In genomic region chr17:40459646-40460584, GRCh38 we compare ENCODE assay signal across 19 cellular contexts. TPM values are rescaled to one million over a fixed set of nuclear protein-coding genes. Genes with fewer than 3 reads are reported as not detected.
DNase-seq lines count a peak whose midpoint lies in the region; ATAC-seq, FAIRE-seq and TF ChIP-seq lines count a peak whose summit lies in the region.
"Had no signal": no experiment of that assay in that cellular context is flagged by ENCODE, and none has a peak within 500 bp of the region (broad histone marks: within the 10 kb centered on the region; RNA-seq: fewer than 3 reads in every experiment).

No MANE protein-coding gene starts in this region.

- H3K4me2 ChIP-seq in HepG2 (ENCODE audit: low read depth, low read length), result no peak overlapping the region

- H3K27ac Mint-ChIP-seq in HFFc6, result peak overlapping the region; percentile 45

- BruUV-seq in HepG2 (replicated peaks; lab: Mats Ljungman, UMichigan), result no TSS peak

- TF ChIP-seq RAD21 in HepG2 (CRISPR knock-in tag; IDR thresholded peaks at IDR 0.05), result no peak

- no peak for TF ChIP-seq POLR2A in HepG2 (IDR thresholded peaks at IDR 0.05; ENCODE audit: insufficient read depth in 1 of 2, low read depth in 2 of 2, low read length in 2 of 2)
- TF ChIP-seq POLR2A in stomach (IDR thresholded peaks at IDR 0.05), result no peak
- no peak for TF ChIP-seq POLR2A in prostate gland (IDR thresholded peaks at IDR 0.05)

- H3K4me3 ChIP-seq in adipocyte (ENCODE audit: low read length), result no peak overlapping the region
- H3K4me3 ChIP-seq in HepG2 (replicated peaks in 1 of 3; ENCODE audit: insufficient read depth in 1 of 3, low read depth in 2 of 3, low read length in 3 of 3), result no peak overlapping the region
- no peak overlapping the region for H3K4me3 ChIP-seq in stomach
- no peak overlapping the region for H3K4me3 ChIP-seq in prostate gland
- H3K4me3 ChIP-seq: coronary artery, right atrium auricular region had no signal

- peaks cover 69% of the 10 kb centered on the region for H3K4me1 Mint-ChIP-seq in HFFc6 (ENCODE audit: low read depth)

- POLR2A ChIA-PET in HepG2 (lab: Yijun Ruan, JAX), result interaction anchor here (0.9 to 1.3 kb wide), 2 partner anchors 11 to 100 kb away, joined by 3 read pairs; no protein-coding TSS in a partner anchor

- H3K9ac ChIP-seq in adipocyte (ENCODE audit: low read length), result peak overlapping the region; percentile 79
- no peak overlapping the region; the same call in 1 of the 2 replicates for H3K9ac ChIP-seq in HepG2 (ENCODE audit: insufficient read depth, low read depth, low read length)

- ATAC-seq in HepG2 (no peak), HG03280 (IDR thresholded peaks at IDR 0.05; ENCODE audit: unreplicated experiment) (no peak)
- ATAC-seq: activated naive CD4-positive, alpha-beta T cell treated with anti-CD3 and anti-CD28 coated beads, Interleukin-2, amount 50 U/mL, for 72 hours had no signal

- H3K36me3 ChIP-seq in adipocyte (ENCODE audit: control insufficient read depth, insufficient read depth, low read length, severe bottlenecking) (peaks cover 40% of the 10 kb centered on the region), HepG2 (replicated peaks in 1 of 2; ENCODE audit: control insufficient read depth in 1 of 2, insufficient read depth in 2 of 2, low read length in 2 of 2) (peaks cover 0 to 4% of the 10 kb centered on the region in 2 experiments; a peak in 2 of 5 replicates), stomach (peaks cover 10 to 34% (median 30%) of the 10 kb centered on the region in 4 donors), prostate gland (no peaks in the 10 kb centered on the region)

- intact Hi-C loops in HepG2 (cut with micrococcal nuclease; ENCODE audit: unreplicated experiment), result no loop called here
- intact Hi-C loops in stomach (cut with DNase I; ENCODE audit: low total_unique reads), result no loop called here
- intact Hi-C loops in prostate gland (cut with DNase I), result no loop called here

- H3K27me3 Mint-ChIP-seq in HFFc6 (ENCODE audit: insufficient read depth), result peaks cover 16% of the 10 kb centered on the region

- in situ Hi-C loops in HepG2 (cut with HindIII; ENCODE audit: extremely low pct_ligation_motif_present, low pct_unique_long_range_greater_than_20kb), result no loop called here

- H3K36me3 Mint-ChIP-seq in HFFc6 (ENCODE audit: low read depth), result peaks cover 28% of the 10 kb centered on the region

- H2AFZ ChIP-seq in HepG2 (ENCODE audit: low read length), result no peak overlapping the region

- 0 out of 2 replicates have a peak, but pooled peaks cover 4% of the 10 kb centered on the region for H3K9me3 Mint-ChIP-seq in HFFc6
- H3K9me3 Mint-ChIP-seq: activated naive CD4-positive, alpha-beta T cell treated with anti-CD3 and anti-CD28 coated beads, Interleukin-2, amount 50 U/mL, for 72 hours had no signal

- CTCF ChIA-PET in HepG2 (lab: Yijun Ruan, JAX; ENCODE audit: low intra/inter-chr PET ratio, low total read pairs), result no interaction called here

- H3K27me3 ChIP-seq in adipocyte (replicated peaks; ENCODE audit: control insufficient read depth, insufficient read depth, low read length) (no peaks in the 10 kb centered on the region), HepG2 (ENCODE audit: control insufficient read depth in 1 of 2, insufficient read depth in 2 of 2, low read length in 2 of 2) (peaks cover 3 to 11% of the 10 kb centered on the region in 2 experiments), stomach (no peaks in the 10 kb centered on the region), prostate gland (replicated peaks; ENCODE audit: insufficient read depth) (no peaks in the 10 kb centered on the region)
- H3K27me3 ChIP-seq: right atrium auricular region had no signal

- no peak for TF ChIP-seq CTCF in HFFc6 (IDR thresholded peaks at IDR 0.05)
- TF ChIP-seq CTCF in HepG2 (CRISPR knock-in tag; IDR thresholded peaks at IDR 0.05), result no peak
- no peak for TF ChIP-seq CTCF in stomach (IDR thresholded peaks at IDR 0.05)
- TF ChIP-seq CTCF in prostate gland (IDR thresholded peaks at IDR 0.05), result no peak

- peaks cover 75% of the 10 kb centered on the region for H3K4me1 ChIP-seq in adipocyte (ENCODE audit: control insufficient read depth, insufficient read depth, low read length)
- peaks cover 52% of the 10 kb centered on the region for H3K4me1 ChIP-seq in HepG2 (ENCODE audit: insufficient read depth, low read length)
- peaks cover 31 to 87% (median 67%) of the 10 kb centered on the region in 4 donors for H3K4me1 ChIP-seq in stomach
- H3K4me1 ChIP-seq in prostate gland (replicated peaks), result no peaks in the 10 kb centered on the region

- no peaks in the 10 kb centered on the region for H3K9me3 ChIP-seq in adipocyte (ENCODE audit: control insufficient read depth, low read length)
- no peaks in the 10 kb centered on the region for H3K9me3 ChIP-seq in HepG2 (ENCODE audit: low read length)
- no peaks in the 10 kb centered on the region for H3K9me3 ChIP-seq in stomach
- no peaks in the 10 kb centered on the region for H3K9me3 ChIP-seq in prostate gland
- H3K9me3 ChIP-seq: right atrium auricular region had no signal

- WGBS in HepG2 (ENCODE audit: low lambda C conversion rate), result 29% methylated on average over 8 of the region's 8 CpGs
- 73 to 85% (median 81%) methylated on average over 8 of the region's 8 CpGs for WGBS in stomach, 5 donors
- WGBS in prostate gland, result 69% methylated on average over 8 of the region's 8 CpGs

- TF ChIP-seq EP300 in HepG2 (IDR thresholded peaks at IDR 0.05; ENCODE audit: low read depth in 2 of 2, low read length in 2 of 2) (no peak), HepG2 (CRISPR knock-in tag; IDR thresholded peaks at IDR 0.05; ENCODE audit: borderline replicate concordance) (no peak), stomach (IDR thresholded peaks at IDR 0.05) (no peak)

- DNase-seq in HFFc6 (no peak), adipocyte (ENCODE audit: low read depth) (no peak), HepG2 (ENCODE audit: low spot score) (no peak), stomach (no peak), HPDE6-E6E7 (ENCODE audit: extremely low spot score) (no peak), prostate gland (ENCODE audit: low spot score) (no peak)
- DNase-seq: activated CD4-positive, alpha-beta T cell treated with anti-CD3 and anti-CD28 coated beads for 1 hour; GOT3; hypothalamus; midbrain; stimulated activated naive CD4-positive, alpha-beta T cell; trophoblast cell had no signal

- H3K27ac ChIP-seq in HepG2 (ENCODE audit: extremely low read length, insufficient read depth, low read length) (no peak overlapping the region), stomach (peak overlapping the region in 4 of 5 donors; percentile 32 to 71 (median 60)), prostate gland (peak overlapping the region in 1 of 2 donors; percentile 26)
- H3K27ac ChIP-seq: right atrium auricular region had no signal

- FAIRE-seq in HepG2 (lab: Jason Lieb, UNC), result no peak
- FAIRE-seq: endometrium, RCC 7860 had no signal

- H3K79me2 ChIP-seq in HepG2 (ENCODE audit: insufficient read depth, low read length), result no peaks in the 10 kb centered on the region

- no peaks in the 10 kb centered on the region for H4K20me1 ChIP-seq in HepG2 (ENCODE audit: insufficient read depth, low read length)

- no peak overlapping the region for H3K4me3 Mint-ChIP-seq in HFFc6

RNA-seq across cellular contexts. Expression of gene IGFBP4, which starts 16.7 kb away (rescaled TPM):
- 100 to 1,000 TPM; 575 to 816 (median 659) TPM for total RNA-seq in HFFc6 (2021; fragmentation: NEBNext Ultra II Directional; extraction: Animal tissue kit (Norgen Biotek cat#: 25700))
- total RNA-seq in HepG2 (2016; rRNA removed; fragmentation: Illumina TruSeq; extraction: Trizol) (4.1 and 4.9 TPM in 2 replicates), stomach (100 to 1,000 TPM in 4 of 5 donors, 10 to 100 TPM in 1; 71.2 to 658 (median 186) TPM), prostate gland (100 to 1,000 TPM; 132 to 154 TPM)
- 3.4 and 4.0 TPM in 2 replicates for total RNA-seq in HepG2 (2016; cell fraction: cytosol; rRNA removed; fragmentation: Illumina TruSeq; extraction: Trizol; ENCODE audit: low read depth)
- total RNA-seq in HepG2 (2016; cell fraction: insoluble cytoplasmic fraction; rRNA removed; fragmentation: Illumina TruSeq; extraction: Trizol), result 3.5 and 4.8 TPM in 2 replicates
- 10.9 and 13.2 TPM in 2 replicates for total RNA-seq in HepG2 (2016; cell fraction: membrane; rRNA removed; fragmentation: Illumina TruSeq; extraction: Trizol)
- 10.1 and 10.9 TPM in 2 replicates for total RNA-seq in HepG2 (2016; cell fraction: nucleus; rRNA removed; fragmentation: Illumina TruSeq; extraction: Trizol)
- polyA plus RNA-seq in HepG2 (2011; rRNA removed) (43.6 and 49.0 TPM in 2 replicates), stomach (100 to 1,000 TPM in 2 of 3 donors, 10 to 100 TPM in 1; 77.3 to 175 (median 138) TPM)
- 42.1 and 55.6 TPM in 2 replicates for polyA plus RNA-seq in HepG2 (2011; cell fraction: cytosol; rRNA removed)
- 26.0 and 26.1 TPM in 2 replicates for polyA plus RNA-seq in HepG2 (2011; cell fraction: nucleus; rRNA removed)
- 23.1 and 40.9 TPM in 2 replicates for polyA plus RNA-seq in HepG2 (2012)
- 11.4 and 15.1 TPM in 2 replicates for polyA plus RNA-seq in HepG2 (2016; cell fraction: cytosol; fragmentation: Illumina TruSeq; extraction: Trizol; ENCODE audit: low read depth)
- 10.4 and 12.4 TPM in 2 replicates for polyA plus RNA-seq in HepG2 (2016; cell fraction: insoluble cytoplasmic fraction; fragmentation: Illumina TruSeq; extraction: Trizol; ENCODE audit: low read depth)
- polyA plus RNA-seq in HepG2 (2016; cell fraction: membrane; fragmentation: Illumina TruSeq; extraction: Trizol; ENCODE audit: low read depth), result 18.8 and 25.1 TPM in 2 replicates
- 24.8 and 29.0 TPM in 2 replicates for polyA plus RNA-seq in HepG2 (2016; cell fraction: nucleus; fragmentation: Illumina TruSeq; extraction: Trizol; ENCODE audit: insufficient read depth, low read depth)
- 0.19 and 99.5 TPM in 2 replicates for polyA minus RNA-seq in HepG2 (2011; rRNA and poly(A)+ RNA removed; ENCODE audit: low replicate concordance)
- polyA minus RNA-seq in HepG2 (2011; cell fraction: cytosol; rRNA and poly(A)+ RNA removed), result 36.8 and 40.1 TPM in 2 replicates
- polyA minus RNA-seq in HepG2 (2011; cell fraction: nucleus; rRNA and poly(A)+ RNA removed), result 12.3 and 12.9 TPM in 2 replicates

RNA-seq across cellular contexts. Expression of gene TNS4, which starts 41.5 kb away (rescaled TPM):
- under 1 TPM in 1 of 6 experiments, not detected in 5; 0.17 TPM for total RNA-seq in HFFc6 (2021; fragmentation: NEBNext Ultra II Directional; extraction: Animal tissue kit (Norgen Biotek cat#: 25700))
- 0.58 TPM in 2 replicates for total RNA-seq in HepG2 (2016; rRNA removed; fragmentation: Illumina TruSeq; extraction: Trizol)
- total RNA-seq in HepG2 (2016; cell fraction: cytosol; rRNA removed; fragmentation: Illumina TruSeq; extraction: Trizol; ENCODE audit: low read depth), result 0.18 and 0.20 TPM in 2 replicates
- 0.32 and 0.51 TPM in 2 replicates for total RNA-seq in HepG2 (2016; cell fraction: insoluble cytoplasmic fraction; rRNA removed; fragmentation: Illumina TruSeq; extraction: Trizol)
- 0.31 and 0.38 TPM in 2 replicates for total RNA-seq in HepG2 (2016; cell fraction: membrane; rRNA removed; fragmentation: Illumina TruSeq; extraction: Trizol)
- 0.37 and 1.3 TPM in 2 replicates for total RNA-seq in HepG2 (2016; cell fraction: nucleus; rRNA removed; fragmentation: Illumina TruSeq; extraction: Trizol)
- polyA plus RNA-seq in HepG2 (2011; rRNA removed), result 1.7 and 2.1 TPM in 2 replicates
- polyA plus RNA-seq in HepG2 (2011; cell fraction: cytosol; rRNA removed), result 0.69 and 1.3 TPM in 2 replicates
- polyA plus RNA-seq in HepG2 (2011; cell fraction: nucleus; rRNA removed), result 7.1 and 10.8 TPM in 2 replicates
- polyA plus RNA-seq in HepG2 (2012), result 0.37 and 0.42 TPM in 2 replicates
- 0.20 and 0.22 TPM in 2 replicates for polyA plus RNA-seq in HepG2 (2016; cell fraction: cytosol; fragmentation: Illumina TruSeq; extraction: Trizol; ENCODE audit: low read depth)
- 1.3 and 2.3 TPM in 2 replicates for polyA plus RNA-seq in HepG2 (2016; cell fraction: insoluble cytoplasmic fraction; fragmentation: Illumina TruSeq; extraction: Trizol; ENCODE audit: low read depth)
- 0.34 and 0.72 TPM in 2 replicates for polyA plus RNA-seq in HepG2 (2016; cell fraction: membrane; fragmentation: Illumina TruSeq; extraction: Trizol; ENCODE audit: low read depth)
- 4.4 and 6.8 TPM in 2 replicates for polyA plus RNA-seq in HepG2 (2016; cell fraction: nucleus; fragmentation: Illumina TruSeq; extraction: Trizol; ENCODE audit: insufficient read depth, low read depth)
- polyA minus RNA-seq in HepG2 (2011; rRNA and poly(A)+ RNA removed; ENCODE audit: low replicate concordance), result 7.4 and 24.1 TPM in 2 replicates
- polyA minus RNA-seq in HepG2 (2011; cell fraction: cytosol; rRNA and poly(A)+ RNA removed), result 2.6 and 3.7 TPM in 2 replicates
- 4.0 and 6.1 TPM in 2 replicates for polyA minus RNA-seq in HepG2 (2011; cell fraction: nucleus; rRNA and poly(A)+ RNA removed)
- total RNA-seq in stomach, result 1 to 10 TPM in 1 of 5 donors, under 1 TPM in 3, not detected in 1; 0.18 to 3.5 (median 0.59) TPM
- 10 to 100 TPM in 1 of 3 donors, under 1 TPM in 1, not detected in 1; 0.62 to 23.2 TPM for polyA plus RNA-seq in stomach
- 10 to 100 TPM; 51.3 to 56.1 TPM for total RNA-seq in prostate gland
- total RNA-seq: kidney epithelial cell, right atrium auricular region had no signal

RNA-seq across cellular contexts. Expression of gene TOP2A, which starts 42.2 kb away (rescaled TPM):
- 100 to 1,000 TPM in 5 of 6 experiments, 10 to 100 TPM in 1; 73.2 to 170 (median 150) TPM for total RNA-seq in HFFc6 (2021; fragmentation: NEBNext Ultra II Directional; extraction: Animal tissue kit (Norgen Biotek cat#: 25700))
- total RNA-seq in HepG2 (2016; rRNA removed; fragmentation: Illumina TruSeq; extraction: Trizol) (327 and 614 TPM in 2 replicates), stomach (100 to 1,000 TPM in 1 of 5 donors, 10 to 100 TPM in 2, 1 to 10 TPM in 2; 8.0 to 129 (median 17.2) TPM), prostate gland (10 to 100 TPM in 1 of 2 donors, 1 to 10 TPM in 1; 3.1 to 15.9 TPM)
- 35.7 and 38.5 TPM in 2 replicates for total RNA-seq in HepG2 (2016; cell fraction: cytosol; rRNA removed; fragmentation: Illumina TruSeq; extraction: Trizol; ENCODE audit: low read depth)
- total RNA-seq in HepG2 (2016; cell fraction: insoluble cytoplasmic fraction; rRNA removed; fragmentation: Illumina TruSeq; extraction: Trizol), result 330 and 598 TPM in 2 replicates
- total RNA-seq in HepG2 (2016; cell fraction: membrane; rRNA removed; fragmentation: Illumina TruSeq; extraction: Trizol), result 112 and 128 TPM in 2 replicates
- total RNA-seq in HepG2 (2016; cell fraction: nucleus; rRNA removed; fragmentation: Illumina TruSeq; extraction: Trizol), result 262 and 265 TPM in 2 replicates
- polyA plus RNA-seq in HepG2 (2011; rRNA removed) (52.7 and 108 TPM in 2 replicates), stomach (10 to 100 TPM in 1 of 3 donors, 1 to 10 TPM in 2; 1.2 to 27.3 (median 9.1) TPM)
- polyA plus RNA-seq in HepG2 (2011; cell fraction: cytosol; rRNA removed), result 35.8 and 39.5 TPM in 2 replicates
- 38.5 and 46.3 TPM in 2 replicates for polyA plus RNA-seq in HepG2 (2011; cell fraction: nucleus; rRNA removed)
- polyA plus RNA-seq in HepG2 (2012), result 78.9 and 178 TPM in 2 replicates
- polyA plus RNA-seq in HepG2 (2016; cell fraction: cytosol; fragmentation: Illumina TruSeq; extraction: Trizol; ENCODE audit: low read depth), result 13.7 and 16.7 TPM in 2 replicates
- polyA plus RNA-seq in HepG2 (2016; cell fraction: insoluble cytoplasmic fraction; fragmentation: Illumina TruSeq; extraction: Trizol; ENCODE audit: low read depth), result 406 and 447 TPM in 2 replicates
- polyA plus RNA-seq in HepG2 (2016; cell fraction: membrane; fragmentation: Illumina TruSeq; extraction: Trizol; ENCODE audit: low read depth), result 56.7 and 60.4 TPM in 2 replicates
- polyA plus RNA-seq in HepG2 (2016; cell fraction: nucleus; fragmentation: Illumina TruSeq; extraction: Trizol; ENCODE audit: insufficient read depth, low read depth), result 324 and 347 TPM in 2 replicates
- polyA minus RNA-seq in HepG2 (2011; rRNA and poly(A)+ RNA removed; ENCODE audit: low replicate concordance), result 29.3 and 72.8 TPM in 2 replicates
- 58.4 and 82.8 TPM in 2 replicates for polyA minus RNA-seq in HepG2 (2011; cell fraction: cytosol; rRNA and poly(A)+ RNA removed)
- polyA minus RNA-seq in HepG2 (2011; cell fraction: nucleus; rRNA and poly(A)+ RNA removed), result 83.2 and 96.0 TPM in 2 replicates

Comparison
In these comparisons a context has a peak if more than half of its experiments do, and no peak if none do; other contexts are left out.
1. RNA of gene IGFBP4, which starts 16.7 kb away (total RNA-seq): 575 to 816 TPM in HFFc6, 71.2 to 658 TPM in stomach and 132 to 154 TPM in prostate gland; 3.4 to 13.2 TPM in HepG2; every median in the first group is over 4 times any median in the second.
2. RNA of gene TNS4, which starts 41.5 kb away (total RNA-seq): 51.3 to 56.1 TPM in prostate gland; 0.18 to 1.3 TPM in HepG2, 0.18 to 3.5 TPM in stomach and 0.17 TPM in HFFc6; every median in the first group is over 10 times any median in the second.